Comparison of ENCODE assay signal across 31 cellular contexts in genomic region chr1:196255762-196256161, GRCh38.
"Had no signal": no experiment of that assay in that cellular context is flagged by ENCODE, and none has a peak within 500 bp of the region (broad histone marks: within the 10 kb centered on the region; RNA-seq: fewer than 3 reads in every experiment).

No MANE protein-coding gene starts in this region.

- H3K27ac ChIP-seq: adrenal gland, body of pancreas, brain microvascular endothelial cell, breast epithelium, VCaP had no signal

- H3K4me1 ChIP-seq: adrenal gland, body of pancreas, breast epithelium had no signal

- DNase-seq: activated B cell treated with CpG ODN at 0.5 μM for 24 hours; activated CD4-positive, alpha-beta memory T cell treated with anti-CD3 and anti-CD28 coated beads for 36 hours; activated CD4-positive, alpha-beta T cell treated with anti-CD3 and anti-CD28 coated beads for 4 hours; activated CD4-positive, alpha-beta T cell treated with anti-CD3 and anti-CD28 coated beads, Interleukin-2, amount 10 ng/mL, durations not matched to agents 24 days and 14 days; activated CD4-positive, alpha-beta T cell treated with anti-CD3 and anti-CD28 coated beads, Interleukin-2, amount 50 U/mL, for 1 hour; activated CD4-positive, alpha-beta T cell treated with anti-CD3 and anti-CD28 coated beads, Interleukin-2, amount 50 U/mL, for 4 hours; activated CD4-positive, CD25-positive, alpha-beta regulatory T cell treated with anti-CD3 and anti-CD28 coated beads, Interleukin-2, amount 50 U/mL, for 72 hours; activated CD8-positive, alpha-beta memory T cell treated with anti-CD3 and anti-CD28 coated beads, Interleukin-2, amount 50 U/mL, for 4 hours; activated CD8-positive, alpha-beta T cell treated with anti-CD3 and anti-CD28 coated beads for 36 hours; activated effector memory CD4-positive, alpha-beta T cell treated with anti-CD3 and anti-CD28 coated beads, Interleukin-2, amount 50 U/mL, for 16 hours; activated gamma-delta T cell treated with Interleukin-2 at 50 U/mL for 16 hours; activated naive CD4-positive, alpha-beta T cell; activated naive CD4-positive, alpha-beta T cell treated with anti-CD3 and anti-CD28 coated beads for 36 hours; activated naive CD4-positive, alpha-beta T cell treated with anti-CD3 and anti-CD28 coated beads, Interleukin-2, amount 50 U/mL, for 16 hours; activated naive CD8-positive, alpha-beta T cell treated with anti-CD3 and anti-CD28 coated beads for 36 hours; activated T-cell treated with anti-CD3 and anti-CD28 coated beads for 4 hours; activated T-cell treated with anti-CD3 and anti-CD28 coated beads, Interleukin-2, amount 50 U/mL, for 1 hour; activated T-cell treated with anti-CD3 and anti-CD28 coated beads, Interleukin-2, amount 50 U/mL, for 4 hours; activated T-cell treated with anti-CD3 and anti-CD28 coated beads, Interleukin-2, amount 50 U/mL, for 72 hours; adrenal gland; amniotic stem cell; aorta; body of pancreas; brain microvascular endothelial cell; central memory CD4-positive, alpha-beta T cell; T-helper 2 cell; T-helper 9 cell had no signal

- H3K36me3 ChIP-seq: adrenal gland, brain microvascular endothelial cell, breast epithelium had no signal

- H3K9me3 ChIP-seq: adrenal gland, body of pancreas, breast epithelium had no signal

- H3K27me3 ChIP-seq: adrenal gland, body of pancreas, brain microvascular endothelial cell, breast epithelium had no signal

- ATAC-seq: activated CD8-positive, alpha-beta T cell treated with anti-CD3 and anti-CD28 coated beads for 36 hours; activated naive CD4-positive, alpha-beta T cell treated with anti-CD3 and anti-CD28 coated beads, Interleukin-2, amount 50 U/mL, for 72 hours; activated T-cell treated with anti-CD3 and anti-CD28 coated beads, Interleukin-2, amount 50 U/mL, for 4 hours; activated T-cell treated with anti-CD3 and anti-CD28 coated beads, Interleukin-2, amount 50 U/mL, for 72 hours; activated T-helper 17 cell treated with anti-CD3 and anti-CD28 coated beads, Interleukin-2, amount 50 U/mL, for 72 hours; body of pancreas had no signal

- H3K4me3 ChIP-seq: adrenal gland, body of pancreas, breast epithelium had no signal
